In the genomic region with DNA sequence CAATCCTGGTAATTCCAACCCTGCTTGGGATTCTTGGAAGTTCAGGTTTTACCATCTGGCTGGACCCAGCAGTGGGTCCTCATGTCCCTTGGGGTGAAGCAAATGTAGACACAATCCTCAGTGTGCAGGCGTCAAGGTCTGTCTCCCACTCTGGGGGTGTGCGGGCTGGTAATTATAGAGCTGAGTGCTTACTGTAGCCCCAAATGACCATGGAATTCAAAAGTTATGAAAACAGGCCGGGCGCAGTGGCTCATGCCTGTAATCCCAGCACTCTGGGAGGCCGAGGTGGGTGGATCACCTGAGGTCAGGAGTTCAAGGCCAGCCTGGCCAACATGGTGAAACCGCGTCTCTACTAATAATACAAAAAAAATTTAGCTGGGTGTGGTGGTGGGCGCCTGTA, we compare ENCODE assay signal across 16 cellular contexts. TPM values are rescaled to one million over a fixed set of nuclear protein-coding genes. Genes with fewer than 3 reads are reported as not detected.
DNase-seq lines count a peak whose midpoint lies in the region; ATAC-seq, FAIRE-seq and TF ChIP-seq lines count a peak whose summit lies in the region.
"Not testable (repeated sequence)": the region's sequence is repeated elsewhere in the genome, so short reads cannot be mapped to it uniquely, and the experiment has no call there.
"Had no signal": no experiment of that assay in that cellular context is flagged by ENCODE, and none has a peak within 500 bp of the region (broad histone marks: within the 10 kb centered on the region; RNA-seq: fewer than 3 reads in every experiment).

No MANE protein-coding gene starts in this region.

- not testable (repeated sequence) for H3K36me3 ChIP-seq in Caco-2 (ENCODE audit: control insufficient read depth, insufficient read depth, low read length); PC-3 (ENCODE audit: low read depth, low read length); RWPE2 (ENCODE audit: low read depth); breast epithelium; kidney (ENCODE audit: control insufficient read depth in 1 of 2, insufficient read depth in 2 of 2, low read length in 2 of 2); trophoblast cell (ENCODE audit: control insufficient read depth in 1 of 2, insufficient read depth in 2 of 2, low read length in 2 of 2); thyroid gland

- not testable (repeated sequence) for H3F3A ChIP-seq in PC-3 (ENCODE audit: low read length, unreplicated experiment)

- not testable (repeated sequence) for H3K27me3 ChIP-seq in Caco-2 (replicated peaks; ENCODE audit: control insufficient read depth, insufficient read depth, low read length); PC-3 (ENCODE audit: low read length); RWPE2 (ENCODE audit: insufficient read depth, poor library complexity, severe bottlenecking); breast epithelium; trophoblast cell (ENCODE audit: insufficient read depth, low read length); thyroid gland

- not testable (repeated sequence) for TF ChIP-seq POLR2A in breast epithelium (IDR thresholded peaks at IDR 0.05); thyroid gland (IDR thresholded peaks at IDR 0.05)

- DNase-seq in Caco-2; PC-3; breast epithelium (ENCODE audit: low spot score in 2 of 2): not testable (repeated sequence)
- DNase-seq in RWPE2 (ENCODE audit: low spot score), result peak; percentile 29
- DNase-seq in kidney, result peak; percentile 18
- DNase-seq in trophoblast cell, result peak in 1 of 2 donors; percentile 13
- peak in 1 of 2 donors; percentile 11 for DNase-seq in thyroid gland

- H3K9ac ChIP-seq in PC-3 (ENCODE audit: low read length); kidney (ENCODE audit: low read length in 2 of 2); trophoblast cell (ENCODE audit: low read length): not testable (repeated sequence)

- peak overlapping the region; percentile 72 for H3K27ac ChIP-seq in 22Rv1
- H3K27ac ChIP-seq in PC-3 (ENCODE audit: low read length), result peak overlapping the region; percentile 51
- peak overlapping the region; percentile 68 for H3K27ac ChIP-seq in RWPE2 (ENCODE audit: poor library complexity, severe bottlenecking)
- peak overlapping the region; percentile 7 to 45 for H3K27ac ChIP-seq in breast epithelium
- not testable (repeated sequence) for H3K27ac ChIP-seq in kidney (ENCODE audit: low read depth in 2 of 2, low read length in 2 of 2); trophoblast cell (ENCODE audit: low read depth, low read length)
- peak overlapping the region; percentile 63 to 95 (median 93) for H3K27ac ChIP-seq in thyroid gland

- BruUV-seq in Caco-2 (replicated peaks; lab: Mats Ljungman, UMichigan); PC-3 (replicated peaks; lab: Mats Ljungman, UMichigan): not testable (repeated sequence)

- not testable (repeated sequence) for H2AK5ac ChIP-seq in trophoblast cell (ENCODE audit: low read length)

- peak overlapping the region; percentile 67 for H3K4me2 ChIP-seq in PC-3 (ENCODE audit: low read length)
- not testable (repeated sequence) for H3K4me2 ChIP-seq in trophoblast cell (ENCODE audit: low read length)

- no CpG with 5 or more reads among the region's 8 CpGs for WGBS in trophoblast cell (ENCODE audit: extremely low coverage, insufficient coverage, insufficient read length)
- 77 to 85% methylated on average over 8 of the region's 8 CpGs for WGBS in thyroid gland, 2 donors

- H3K14ac ChIP-seq in trophoblast cell (ENCODE audit: low read length), result not testable (repeated sequence)

- H3K9me3 Mint-ChIP-seq in Caco-2 (ENCODE audit: unreplicated experiment), result not testable (repeated sequence)

- not testable (repeated sequence) for H3K79me1 ChIP-seq in trophoblast cell (ENCODE audit: low read length)

- H3K4ac ChIP-seq in trophoblast cell (ENCODE audit: low read depth, low read length), result not testable (repeated sequence)

- CTCF ChIA-PET in Caco-2 (lab: Charles Lee) (interaction anchor here (1.1 kb wide), 1 partner anchor 24 kb away, joined by 3 read pairs; no protein-coding TSS in a partner anchor), PC-3 (lab: Charles Lee) (interaction anchor here (1.0 to 1.5 kb wide), 2 partner anchors 18 to 636 kb away, joined by 4 to 8 read pairs; no protein-coding TSS in a partner anchor)

- not testable (repeated sequence) for FAIRE-seq in kidney (lab: Jason Lieb, UNC)

- H3K4me1 ChIP-seq in Caco-2, result peaks cover 34% of the 10 kb centered on the region
- H3K4me1 ChIP-seq in PC-3 (ENCODE audit: insufficient read depth, low read length), result peaks cover 35% of the 10 kb centered on the region
- peaks cover 20% of the 10 kb centered on the region for H3K4me1 ChIP-seq in RWPE2 (ENCODE audit: insufficient read depth, poor library complexity, severe bottlenecking)
- H3K4me1 ChIP-seq in breast epithelium; kidney (ENCODE audit: control insufficient read depth in 1 of 2, insufficient read depth in 1 of 2, low read depth in 1 of 2, low read length in 2 of 2): not testable (repeated sequence)
- H3K4me1 ChIP-seq in trophoblast cell (ENCODE audit: control insufficient read depth in 1 of 2, insufficient read depth in 2 of 2, low read length in 2 of 2), result peaks cover 10 to 13% of the 10 kb centered on the region in 2 experiments
- peaks cover 56 to 67% of the 10 kb centered on the region in 2 donors for H3K4me1 ChIP-seq in thyroid gland

- not testable (repeated sequence) for H4K20me1 ChIP-seq in PC-3 (ENCODE audit: low read length)

- not testable (repeated sequence) for H3K4me3 ChIP-seq in Caco-2 (ENCODE audit: low read depth, low read length); PC-3 (ENCODE audit: low read length); RWPE2 (ENCODE audit: severe bottlenecking); breast epithelium; kidney (ENCODE audit: low read length in 2 of 2); trophoblast cell (ENCODE audit: low read depth, low read length); thyroid gland (replicated peaks in 1 of 3)

- not testable (repeated sequence) for H4K12ac ChIP-seq in trophoblast cell (ENCODE audit: low read depth, low read length)

- intact Hi-C loops in Caco-2 (cut with micrococcal nuclease; ENCODE audit: unreplicated experiment); PC-3 (cut with micrococcal nuclease); breast epithelium (cut with DNase I; ENCODE audit: low total_unique reads); kidney (cut with DNase I); thyroid gland (cut with DNase I): not testable (repeated sequence)

- not testable (repeated sequence) for H3K27me3 Mint-ChIP-seq in Caco-2 (ENCODE audit: insufficient read depth, unreplicated experiment)

- POLR2A ChIA-PET in Caco-2 (lab: Charles Lee), result not testable (repeated sequence)
- POLR2A ChIA-PET in PC-3 (lab: Charles Lee; ENCODE audit: unreplicated experiment), result interaction anchor here (0.5 to 0.7 kb wide), 2 partner anchors 312 to 526 kb away, joined by 3 to 5 read pairs; no protein-coding TSS in a partner anchor

- H3K79me2 ChIP-seq in PC-3 (ENCODE audit: low read length); trophoblast cell (ENCODE audit: control insufficient read depth, insufficient read depth, low read length, poor library complexity): not testable (repeated sequence)

- not testable (repeated sequence) for ATAC-seq in PC-3; RWPE2 (ENCODE audit: low read depth)

- not testable (repeated sequence) for H3K9me2 ChIP-seq in PC-3 (replicated peaks; ENCODE audit: low read length)

- H2AFZ ChIP-seq in PC-3 (ENCODE audit: low read length); trophoblast cell (ENCODE audit: insufficient read depth, low read length, poor library complexity): not testable (repeated sequence)

- peak overlapping the region; percentile 47 for H3K27ac Mint-ChIP-seq in Caco-2 (ENCODE audit: unreplicated experiment)

- H4K8ac ChIP-seq in trophoblast cell (ENCODE audit: low read depth, low read length), result not testable (repeated sequence)

- H3K23ac ChIP-seq in trophoblast cell (ENCODE audit: low read length), result not testable (repeated sequence)

- not testable (repeated sequence) for TF ChIP-seq CTCF in 22Rv1 (IDR thresholded peaks at IDR 0.05); Caco-2 (IDR thresholded peaks at IDR 0.05; ENCODE audit: insufficient read depth in 1 of 2, low read depth in 1 of 2, low read length in 1 of 2, severe bottlenecking in 1 of 2, unreplicated experiment in 1 of 2); PC-3 (conservative IDR thresholded peaks at IDR 0.05; ENCODE audit: low read depth, low read length); RWPE2 (IDR thresholded peaks at IDR 0.05; ENCODE audit: poor library complexity, severe bottlenecking); breast epithelium (IDR thresholded peaks at IDR 0.05); kidney (IDR thresholded peaks at IDR 0.05; ENCODE audit: borderline replicate concordance, extremely low read depth, insufficient read depth); thyroid gland (IDR thresholded peaks at IDR 0.05)

- not testable (repeated sequence) for H2BK12ac ChIP-seq in trophoblast cell (ENCODE audit: low read length)

- H2BK5ac ChIP-seq in trophoblast cell (ENCODE audit: low read depth, low read length, poor library complexity), result not testable (repeated sequence)

- peak overlapping the region; percentile 13 for H4K91ac ChIP-seq in trophoblast cell (ENCODE audit: low read depth, low read length)

- H3K9me3 ChIP-seq in Caco-2; PC-3 (ENCODE audit: low read length); RWPE2 (ENCODE audit: severe bottlenecking); kidney (ENCODE audit: control insufficient read depth in 1 of 2, low read length in 2 of 2); trophoblast cell (ENCODE audit: insufficient read depth, low read depth, low read length); thyroid gland: not testable (repeated sequence)
- H3K9me3 ChIP-seq in breast epithelium, result peaks cover 4 to 14% of the 10 kb centered on the region in 2 donors

- H3K4me1 Mint-ChIP-seq in Caco-2 (ENCODE audit: low read depth, unreplicated experiment), result peaks cover 16% of the 10 kb centered on the region

- H3K36me3 Mint-ChIP-seq in Caco-2 (ENCODE audit: insufficient read depth, unreplicated experiment), result not testable (repeated sequence)

- peak overlapping the region; percentile 36 for H2BK120ac ChIP-seq in trophoblast cell (ENCODE audit: insufficient read depth, low read length, poor library complexity)

- H3K18ac ChIP-seq in trophoblast cell (ENCODE audit: low read length), result not testable (repeated sequence)

- H3K4me3 Mint-ChIP-seq in Caco-2 (ENCODE audit: unreplicated experiment), result not testable (repeated sequence)

RNA-seq across cellular contexts. Expression of a gene that starts 22.2 kb away (rescaled TPM):
- total RNA-seq in Caco-2 (2022), result not detected in 2 replicates
- not detected in 2 replicates for total RNA-seq in PC-3 (2014; rRNA removed)
- not detected for total RNA-seq in breast epithelium
- total RNA-seq in kidney, result not detected
- 0.58 TPM for polyA plus RNA-seq in kidney (ENCODE audit: insufficient read depth, low read depth, low replicate concordance)
- not detected in 2 replicates for polyA plus RNA-seq in trophoblast cell (2013)
- total RNA-seq in thyroid gland, result not detected
- total RNA-seq: A673; CD4-positive, CD25-positive, alpha-beta regulatory T cell; CD8-positive, alpha-beta T cell; GM23248; H1; H7 had no signal
- polyA plus RNA-seq: BJ; CD4-positive, CD25-positive, alpha-beta regulatory T cell; GM23248; H1 had no signal

RNA-seq across cellular contexts. Expression of a gene that starts 23.8 kb away (rescaled TPM):
- total RNA-seq in Caco-2 (2022) (not detected in 2 replicates), PC-3 (2014; rRNA removed) (0.33 and 1.1 TPM in 2 replicates), breast epithelium (under 1 TPM in 2 of 3 donors, not detected in 1; 0.33 to 0.59 TPM), kidney (not detected), thyroid gland (under 1 TPM in 3 of 4 donors, not detected in 1; 0.22 to 0.46 (median 0.40) TPM)
- not detected for polyA plus RNA-seq in kidney (ENCODE audit: insufficient read depth, low read depth, low replicate concordance)
- not detected in 2 replicates for polyA plus RNA-seq in trophoblast cell (2013)
- total RNA-seq: A673; CD4-positive, CD25-positive, alpha-beta regulatory T cell; CD8-positive, alpha-beta T cell; GM12878; GM23248; H1 had no signal
- polyA plus RNA-seq: CD4-positive, CD25-positive, alpha-beta regulatory T cell; GM12878; GM23248; H1 had no signal

RNA-seq across cellular contexts. Expression of a gene that starts 40.4 kb away (rescaled TPM):
- not detected in 2 replicates for total RNA-seq in Caco-2 (2022)
- 0.15 TPM in 1 of 2 replicates, not detected in the other for total RNA-seq in PC-3 (2014; rRNA removed)
- not detected for total RNA-seq in breast epithelium
- not detected for total RNA-seq in kidney
- polyA plus RNA-seq in kidney (ENCODE audit: insufficient read depth, low read depth, low replicate concordance), result not detected
- not detected in 2 replicates for polyA plus RNA-seq in trophoblast cell (2013)
- total RNA-seq in thyroid gland, result not detected
- total RNA-seq: A673; CD4-positive, CD25-positive, alpha-beta regulatory T cell; CD8-positive, alpha-beta T cell; GM12878; GM23248; H1; H7 had no signal
- polyA plus RNA-seq: BJ; CD4-positive, CD25-positive, alpha-beta regulatory T cell; GM12878; GM23248; H1 had no signal

RNA-seq across cellular contexts. Expression of a gene that starts 53.7 kb away (rescaled TPM):
- total RNA-seq in Caco-2 (2022) (0.28 and 0.45 TPM in 2 replicates), PC-3 (2014; rRNA removed) (1,688 and 2,042 TPM in 2 replicates), breast epithelium (10 to 100 TPM in 1 of 3 donors, 1 to 10 TPM in 1, not detected in 1; 3.6 to 29.9 TPM), kidney (not detected), thyroid gland (under 1 TPM in 2 of 4 donors, not detected in 2; 0.11 to 0.71 TPM)
- polyA plus RNA-seq in kidney (ENCODE audit: insufficient read depth, low read depth, low replicate concordance), result not detected
- 0.10 and 0.15 TPM in 2 replicates for polyA plus RNA-seq in trophoblast cell (2013)
- total RNA-seq: CD4-positive, CD25-positive, alpha-beta regulatory T cell; CD8-positive, alpha-beta T cell; H1; H7 had no signal
- polyA plus RNA-seq: CD4-positive, CD25-positive, alpha-beta regulatory T cell; H1 had no signal
